8 cellular contexts compared by ENCODE assay signal in genomic region chr6:44248579-44248978, GRCh38. TPM values are rescaled to one million over a fixed set of nuclear protein-coding genes. Genes with fewer than 3 reads are reported as not detected.
DNase-seq lines count a peak whose midpoint lies in the region; ATAC-seq, FAIRE-seq and TF ChIP-seq lines count a peak whose summit lies in the region.

No MANE protein-coding gene starts in this region.

- no peak for TF ChIP-seq RAD21 in A549 (conservative IDR thresholded peaks at IDR 0.05 in 1 of 2, IDR thresholded peaks at IDR 0.05 in 1 of 2)
- no peak for TF ChIP-seq RAD21 in IMR-90 (IDR thresholded peaks at IDR 0.05; ENCODE audit: low read length)

- dilution Hi-C loops in IMR-90 (cut with HindIII; ENCODE audit: low sequenced_read_pairs, unreplicated experiment) = no loop called here

- peak overlapping the region; percentile 85; the same call in 1 of the 2 replicates for H3K9ac ChIP-seq in IMR-90 (ENCODE audit: low read depth, low read length)
- peak overlapping the region; percentile 89 for H3K9ac ChIP-seq in mucosa of stomach (ENCODE audit: low read length)

- no peak overlapping the region for H2AFZ ChIP-seq in IMR-90 (replicated peaks; ENCODE audit: low read length, poor library complexity)

- no peaks in the 10 kb centered on the region for H3K9me3 ChIP-seq in A549
- H3K9me3 ChIP-seq in IMR-90 (ENCODE audit: control insufficient read depth, insufficient read depth, low read length) = no peaks in the 10 kb centered on the region
- H3K9me3 ChIP-seq in mucosa of stomach (ENCODE audit: control insufficient read depth, low read length) = no peaks in the 10 kb centered on the region

- H2AK9ac ChIP-seq in IMR-90 (replicated peaks; ENCODE audit: low read depth, low read length, poor library complexity) = peak overlapping the region; percentile 45

- DNase-seq in A549 (ENCODE audit: low read depth in 1 of 2, low spot score in 1 of 2) (no peak), IMR-90 (no peak), cardiac fibroblast (ENCODE audit: low read depth in 2 of 2) (no peak), epidermal melanocyte (ENCODE audit: insufficient read length, low spot score) (no peak), NCI-H1105 treated with DMSO at 0.1 percent for 48 hours (lab: John Stamatoyannopoulos, UW) (no peak), SW480 (ENCODE audit: low spot score) (no peak)

- no peak overlapping the region for H3K4ac ChIP-seq in IMR-90 (ENCODE audit: low read depth, low read length)

- no peak overlapping the region for H2BK15ac ChIP-seq in IMR-90 (ENCODE audit: low read depth, low read length)

- FAIRE-seq in A549 (lab: Jason Lieb, UNC) = no peak

- TF ChIP-seq POLR2A in A549 (IDR thresholded peaks at IDR 0.05; ENCODE audit: low read length) (no peak), IMR-90 (IDR thresholded peaks at IDR 0.05; ENCODE audit: low read depth, low read length) (no peak)

- H3K23ac ChIP-seq in IMR-90 (ENCODE audit: low read depth, low read length) = peak overlapping the region; percentile 66

- POLR2A ChIA-PET in A549 (lab: Yijun Ruan, JAX) = interaction anchor here (1.0 kb wide), 1 partner anchor 9 kb away, joined by 3 read pairs; no protein-coding TSS in a partner anchor
- POLR2A ChIA-PET in IMR-90 (lab: Charles Lee; ENCODE audit: unreplicated experiment) = no interaction called here

- no peak overlapping the region for H3K56ac ChIP-seq in IMR-90 (ENCODE audit: extremely low read depth, insufficient read depth, low read length)

- H3K4me2 ChIP-seq in A549 = peak overlapping the region; percentile 99
- H3K4me2 ChIP-seq in IMR-90 (ENCODE audit: low read depth, low read length) = peak overlapping the region; percentile 52

- CTCF ChIA-PET in A549 (lab: Yijun Ruan, JAX) = interaction anchor here (1.3 to 7.8 kb wide), 2 partner anchors 11 to 14 kb away, joined by 7 to 56 read pairs; no protein-coding TSS in a partner anchor
- CTCF ChIA-PET in IMR-90 (lab: Yijun Ruan, JAX) = interaction anchor here (1.0 to 1.4 kb wide), 2 partner anchors 8 to 11 kb away, joined by 3 to 4 read pairs; no protein-coding TSS in a partner anchor

- intact Hi-C loops in IMR-90 (cut with micrococcal nuclease) = no loop called here

- peaks cover 66% of the 10 kb centered on the region for H4K20me1 ChIP-seq in IMR-90 (ENCODE audit: insufficient read depth, low read length)

- H4K91ac ChIP-seq in IMR-90 (ENCODE audit: insufficient read depth, low read depth, low read length) = no peak overlapping the region

- no peak overlapping the region for H2BK20ac ChIP-seq in IMR-90 (ENCODE audit: low read depth, low read length)

- no peak overlapping the region for H4K5ac ChIP-seq in IMR-90 (ENCODE audit: low read depth, low read length)

- WGBS in A549 (ENCODE audit: missing lambda C conversion rate) = 11% methylated on average over 1 of the region's 1 CpG
- WGBS in IMR-90 (ENCODE audit: extremely low coverage in 2 of 2, insufficient read length in 1 of 2), 2 experiments = no CpG with 5 or more reads among the region's 1 CpG

- H3K36me3 ChIP-seq in IMR-90 (ENCODE audit: control insufficient read depth, insufficient read depth, low read length) (peaks cover 41% of the 10 kb centered on the region), mucosa of stomach (ENCODE audit: control insufficient read depth, insufficient read depth, low read length) (peaks cover 13% of the 10 kb centered on the region)

- H3K4me1 ChIP-seq in A549 = peaks cover 52% of the 10 kb centered on the region
- H3K4me1 ChIP-seq in IMR-90 (ENCODE audit: control insufficient read depth, insufficient read depth, low read length) = peaks cover 5% of the 10 kb centered on the region
- H3K4me1 ChIP-seq in mucosa of stomach (ENCODE audit: control insufficient read depth, insufficient read depth, low read length) = peaks cover 23% of the 10 kb centered on the region

- H3K9me1 ChIP-seq in IMR-90 (ENCODE audit: insufficient read depth, low read length) = peaks cover 18% of the 10 kb centered on the region

- no peak overlapping the region for H4K8ac ChIP-seq in IMR-90 (ENCODE audit: low read depth in 2 of 2, low read length in 2 of 2)

- H3K18ac ChIP-seq in IMR-90 (ENCODE audit: low read depth, low read length) = no peak overlapping the region

- in situ Hi-C loops in IMR-90 (cut with MboI; ENCODE audit: low sequenced_read_pairs) = no loop called here

- no peaks in the 10 kb centered on the region for H3K27me3 ChIP-seq in IMR-90 (ENCODE audit: control insufficient read depth, insufficient read depth, low read length)
- no peaks in the 10 kb centered on the region for H3K27me3 ChIP-seq in mucosa of stomach (ENCODE audit: control insufficient read depth, insufficient read depth, low read length)

- no peak overlapping the region for H2BK120ac ChIP-seq in IMR-90 (ENCODE audit: low read depth, low read length)

- peak overlapping the region; percentile 95 to 99; a peak in 5 of 6 replicates for H3K27ac ChIP-seq in A549
- H3K27ac ChIP-seq in IMR-90 (ENCODE audit: insufficient read depth, low read length) = no peak overlapping the region

- no peak for TF ChIP-seq EP300 in A549 (IDR thresholded peaks at IDR 0.05)

- BruUV-seq in IMR-90 (replicated peaks; lab: Mats Ljungman, UMichigan) = no TSS peak

- H3K4me3 ChIP-seq in A549 (peak overlapping the region; percentile 90), IMR-90 (ENCODE audit: insufficient read depth, low read depth, low read length) (peak overlapping the region; percentile 85; the same call in 1 of the 2 replicates), cardiac fibroblast (replicated peaks in 1 of 2; ENCODE audit: low read depth in 2 of 2, low read length in 2 of 2) (peak overlapping the region; percentile 82 to 90), mucosa of stomach (ENCODE audit: low read length) (peak overlapping the region; percentile 99)

- no peak overlapping the region for H2AK5ac ChIP-seq in IMR-90 (ENCODE audit: low read depth, low read length)

- no peak overlapping the region for H2BK5ac ChIP-seq in IMR-90 (ENCODE audit: low read depth, low read length, poor library complexity, severe bottlenecking)

- H3K79me1 ChIP-seq in IMR-90 (ENCODE audit: low read depth in 1 of 2, low read length in 2 of 2) = peaks cover 20 to 65% of the 10 kb centered on the region in 2 experiments

- no peak for ATAC-seq in A549
- no peak for ATAC-seq in IMR-90 (ENCODE audit: low read depth)
- ATAC-seq in HG03108 (IDR thresholded peaks at IDR 0.05; ENCODE audit: unreplicated experiment) = no peak

- no peak overlapping the region for H3K14ac ChIP-seq in IMR-90 (replicated peaks; ENCODE audit: low read depth, low read length)

- TF ChIP-seq CTCF in A549 (IDR thresholded peaks at IDR 0.05) = no peak
- TF ChIP-seq CTCF in IMR-90 (conservative IDR thresholded peaks at IDR 0.05; ENCODE audit: low read depth, low read length) = no peak
- no peak for TF ChIP-seq CTCF in cardiac fibroblast (IDR thresholded peaks at IDR 0.05; ENCODE audit: low read depth, low read length)

RNA-seq across cellular contexts. Expression of gene HSP90AB1, which starts 1.7 kb away (rescaled TPM):
- polyA plus RNA-seq in A549 (2011; rRNA removed) = 1,080 and 1,155 TPM in 2 replicates
- polyA plus RNA-seq in A549 (2012; cell fraction: cytosol; rRNA removed) = 735 and 808 TPM in 2 replicates
- 712 and 1,059 TPM in 2 replicates for polyA plus RNA-seq in A549 (2012; cell fraction: nucleus; rRNA removed)
- polyA plus RNA-seq in A549 (2017; fragmentation: RNase III; extraction: RNeasy Plus Mini Kit Qiagen cat#74134 plus additional on column Dnase treatment) = 1,076 to 1,211 TPM (median 1,136 TPM) in 3 replicates
- 601 and 692 TPM in 2 replicates for polyA minus RNA-seq in A549 (2011; rRNA and poly(A)+ RNA removed)
- 1,307 and 1,440 TPM in 2 replicates for total RNA-seq in IMR-90 (2012; rRNA removed)
- polyA plus RNA-seq in IMR-90 (2012; rRNA removed) = 771 and 887 TPM in 2 replicates
- 246 and 656 TPM in 2 replicates for polyA plus RNA-seq in IMR-90 (2012; cell fraction: cytosol; rRNA removed)
- 158 and 414 TPM in 2 replicates for polyA plus RNA-seq in IMR-90 (2012; cell fraction: nucleus; rRNA removed; ENCODE audit: low replicate concordance)

RNA-seq across cellular contexts. Expression of gene SLC35B2, which starts 8.7 kb away (rescaled TPM):
- polyA plus RNA-seq in A549 (2011; rRNA removed) (44.5 and 61.4 TPM in 2 replicates), A549 (2017; fragmentation: RNase III; extraction: RNeasy Plus Mini Kit Qiagen cat#74134 plus additional on column Dnase treatment) (38.7 to 45.6 TPM (median 45.5 TPM) in 3 replicates), IMR-90 (2012; rRNA removed) (89.9 and 94.8 TPM in 2 replicates)
- polyA plus RNA-seq in A549 (2012; cell fraction: cytosol; rRNA removed) = 56.6 and 84.2 TPM in 2 replicates
- polyA plus RNA-seq in A549 (2012; cell fraction: nucleus; rRNA removed) = 60.0 and 63.0 TPM in 2 replicates
- polyA minus RNA-seq in A549 (2011; rRNA and poly(A)+ RNA removed) = 44.0 and 52.2 TPM in 2 replicates
- 41.7 and 51.4 TPM in 2 replicates for total RNA-seq in IMR-90 (2012; rRNA removed)
- polyA plus RNA-seq in IMR-90 (2012; cell fraction: cytosol; rRNA removed) = 91.0 and 123 TPM in 2 replicates
- polyA plus RNA-seq in IMR-90 (2012; cell fraction: nucleus; rRNA removed; ENCODE audit: low replicate concordance) = 64.5 and 76.3 TPM in 2 replicates

RNA-seq across cellular contexts. Expression of gene NFKBIE, which starts 16.8 kb away (rescaled TPM):
- polyA plus RNA-seq in A549 (2011; rRNA removed) (6.2 and 6.3 TPM in 2 replicates), A549 (2017; fragmentation: RNase III; extraction: RNeasy Plus Mini Kit Qiagen cat#74134 plus additional on column Dnase treatment) (5.6 to 9.1 TPM (median 6.0 TPM) in 3 replicates), IMR-90 (2012; rRNA removed) (13.0 and 16.7 TPM in 2 replicates)
- 8.2 and 10.8 TPM in 2 replicates for polyA plus RNA-seq in A549 (2012; cell fraction: cytosol; rRNA removed)
- polyA plus RNA-seq in A549 (2012; cell fraction: nucleus; rRNA removed) = 13.6 and 19.5 TPM in 2 replicates
- 2.8 and 4.1 TPM in 2 replicates for polyA minus RNA-seq in A549 (2011; rRNA and poly(A)+ RNA removed)
- 7.5 and 7.9 TPM in 2 replicates for total RNA-seq in IMR-90 (2012; rRNA removed)
- polyA plus RNA-seq in IMR-90 (2012; cell fraction: cytosol; rRNA removed) = 17.6 and 22.6 TPM in 2 replicates
- 14.5 and 23.0 TPM in 2 replicates for polyA plus RNA-seq in IMR-90 (2012; cell fraction: nucleus; rRNA removed; ENCODE audit: low replicate concordance)

RNA-seq across cellular contexts. Expression of gene TMEM151B, which starts 21.7 kb away (rescaled TPM):
- polyA plus RNA-seq in A549 (2011; rRNA removed) (0.01 TPM in 1 of 2 replicates, not detected in the other), A549 (2017; fragmentation: RNase III; extraction: RNeasy Plus Mini Kit Qiagen cat#74134 plus additional on column Dnase treatment) (0.01 to 0.03 TPM in 2 of 3 replicates, not detected in the other), IMR-90 (2012; rRNA removed) (not detected in 2 replicates)
- 0.01 TPM in 2 replicates for polyA plus RNA-seq in A549 (2012; cell fraction: cytosol; rRNA removed)
- polyA plus RNA-seq in A549 (2012; cell fraction: nucleus; rRNA removed) = 0.02 and 0.04 TPM in 2 replicates
- polyA minus RNA-seq in A549 (2011; rRNA and poly(A)+ RNA removed) = not detected in 2 replicates
- not detected in 2 replicates for total RNA-seq in IMR-90 (2012; rRNA removed)
- polyA plus RNA-seq in IMR-90 (2012; cell fraction: cytosol; rRNA removed) = 0.01 TPM in 1 of 2 replicates, not detected in the other
- polyA plus RNA-seq in IMR-90 (2012; cell fraction: nucleus; rRNA removed; ENCODE audit: low replicate concordance) = 0.06 and 0.15 TPM in 2 replicates

RNA-seq across cellular contexts. Expression of gene SLC29A1, which starts 25.2 kb away (rescaled TPM):
- 72.3 and 80.0 TPM in 2 replicates for polyA plus RNA-seq in A549 (2011; rRNA removed)
- 112 and 143 TPM in 2 replicates for polyA plus RNA-seq in A549 (2012; cell fraction: cytosol; rRNA removed)
- 227 and 245 TPM in 2 replicates for polyA plus RNA-seq in A549 (2012; cell fraction: nucleus; rRNA removed)
- polyA plus RNA-seq in A549 (2017; fragmentation: RNase III; extraction: RNeasy Plus Mini Kit Qiagen cat#74134 plus additional on column Dnase treatment) = 45.6 to 49.1 TPM (median 47.1 TPM) in 3 replicates
- polyA minus RNA-seq in A549 (2011; rRNA and poly(A)+ RNA removed) = 114 and 138 TPM in 2 replicates
- total RNA-seq in IMR-90 (2012; rRNA removed) = 4.1 and 4.7 TPM in 2 replicates
- 22.1 and 23.2 TPM in 2 replicates for polyA plus RNA-seq in IMR-90 (2012; rRNA removed)
- 20.7 and 23.2 TPM in 2 replicates for polyA plus RNA-seq in IMR-90 (2012; cell fraction: cytosol; rRNA removed)
- polyA plus RNA-seq in IMR-90 (2012; cell fraction: nucleus; rRNA removed; ENCODE audit: low replicate concordance) = 33.9 and 57.0 TPM in 2 replicates
